ENCODE assay signal across 12 cellular contexts in the genomic region with DNA sequence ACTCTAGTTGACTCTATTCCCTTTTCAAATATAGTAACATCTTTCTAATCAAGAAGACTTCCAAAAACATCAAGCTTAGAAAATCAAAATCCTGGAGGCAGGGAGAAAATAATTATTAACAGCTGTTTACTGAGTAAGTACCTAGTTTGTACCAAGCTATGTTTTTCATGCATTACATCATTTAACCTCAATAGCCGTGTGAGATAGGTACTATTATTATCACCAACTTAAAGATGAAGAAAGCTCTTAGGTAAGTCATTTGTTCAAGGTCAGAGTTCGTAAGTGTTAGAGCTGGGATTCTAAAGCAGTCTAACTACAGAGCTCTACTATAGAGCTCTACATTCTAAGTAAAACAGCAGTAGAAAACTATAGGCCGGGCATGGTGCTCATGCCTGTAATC. TPM values are rescaled to one million over a fixed set of nuclear protein-coding genes. Genes with fewer than 3 reads are reported as not detected.
DNase-seq lines count a peak whose midpoint lies in the region; ATAC-seq and TF ChIP-seq lines count a peak whose summit lies in the region.
"Had no signal": no experiment of that assay in that cellular context is flagged by ENCODE, and none has a peak within 500 bp of the region (broad histone marks: within the 10 kb centered on the region; RNA-seq: fewer than 3 reads in every experiment).

No MANE protein-coding gene starts in this region.

- intact Hi-C loops in activated CD4-positive, alpha-beta T cell treated with anti-CD3 and anti-CD28 coated beads for 36 hours (cut with DNase I, micrococcal nuclease) = no loop called here
- intact Hi-C loops in natural killer cell (cut with micrococcal nuclease) (loop anchor here (5.0 kb wide), 1 partner anchor 40 kb away; the partner anchor contains the start of gene GSK3B), vagina (cut with DNase I) (no loop called here)

- H3K36me3 Mint-ChIP-seq in activated CD4-positive, alpha-beta T cell treated with anti-CD3 and anti-CD28 coated beads for 36 hours (ENCODE audit: low read depth) = peaks cover 29% of the 10 kb centered on the region
- no peaks in the 10 kb centered on the region for H3K36me3 Mint-ChIP-seq in natural killer cell

- POLR2A ChIA-PET in activated CD4-positive, alpha-beta T cell treated with anti-CD3 and anti-CD28 coated beads for 36 hours (lab: Charles Lee) = interaction anchor here (1.4 kb wide), 1 partner anchor 41 kb away, joined by 3 read pairs; the partner anchor contains the start of gene GSK3B

- in situ Hi-C loops in GM13977 (cut with MboI; ENCODE audit: low pct_unique_long_range_greater_than_20kb, low sequenced_read_pairs, unreplicated experiment) = no loop called here

- peak overlapping the region; percentile 15 for H3K27ac Mint-ChIP-seq in activated CD4-positive, alpha-beta T cell treated with anti-CD3 and anti-CD28 coated beads for 36 hours
- peak overlapping the region; percentile 58 to 67 for H3K27ac Mint-ChIP-seq in natural killer cell

- CTCF ChIA-PET in activated CD4-positive, alpha-beta T cell treated with anti-CD3 and anti-CD28 coated beads for 36 hours (lab: Charles Lee) = interaction anchor here (0.8 kb wide), 1 partner anchor 22 kb away, joined by 3 read pairs; no protein-coding TSS in a partner anchor

- H3K36me3 ChIP-seq in RWPE2 (ENCODE audit: low read depth) (peaks cover 47% of the 10 kb centered on the region), vagina (no peaks in the 10 kb centered on the region)

- ATAC-seq in activated CD4-positive, alpha-beta T cell treated with anti-CD3 and anti-CD28 coated beads for 36 hours = no peak
- ATAC-seq in HG02610 (IDR thresholded peaks at IDR 0.05; ENCODE audit: unreplicated experiment) (peak; percentile 27), RWPE2 (ENCODE audit: low read depth) (no peak), natural killer cell (no peak)
- ATAC-seq: esophagus mucosa had no signal

- no peaks in the 10 kb centered on the region for H3K27me3 Mint-ChIP-seq in activated CD4-positive, alpha-beta T cell treated with anti-CD3 and anti-CD28 coated beads for 36 hours
- no peaks in the 10 kb centered on the region for H3K27me3 Mint-ChIP-seq in natural killer cell (ENCODE audit: low read depth in 2 of 2)

- H3K4me3 Mint-ChIP-seq in activated CD4-positive, alpha-beta T cell treated with anti-CD3 and anti-CD28 coated beads for 36 hours = no peak overlapping the region
- H3K4me3 Mint-ChIP-seq in natural killer cell = peak overlapping the region; percentile 47

- H3K4me3 ChIP-seq in RWPE2 (ENCODE audit: severe bottlenecking) (no peak overlapping the region), vagina (no peak overlapping the region)

- no peak for TF ChIP-seq POLR2A in vagina (IDR thresholded peaks at IDR 0.05)

- H3K4me1 ChIP-seq in RWPE2 (ENCODE audit: insufficient read depth, poor library complexity, severe bottlenecking) (peaks cover 15% of the 10 kb centered on the region), vagina (peaks cover 44% of the 10 kb centered on the region)

- H3K9me3 Mint-ChIP-seq in activated CD4-positive, alpha-beta T cell treated with anti-CD3 and anti-CD28 coated beads for 36 hours (ENCODE audit: low read depth) = peaks cover 12% of the 10 kb centered on the region
- H3K9me3 Mint-ChIP-seq in natural killer cell = no peaks in the 10 kb centered on the region

- TF ChIP-seq CTCF in RWPE2 (IDR thresholded peaks at IDR 0.05; ENCODE audit: poor library complexity, severe bottlenecking) (no peak), natural killer cell (IDR thresholded peaks at IDR 0.05) (no peak), GM13977 (IDR thresholded peaks at IDR 0.05; ENCODE audit: extremely low read depth, insufficient read depth, missing control alignments) (no peak), vagina (IDR thresholded peaks at IDR 0.05) (no peak)

- peaks cover 64% of the 10 kb centered on the region for H3K4me1 Mint-ChIP-seq in activated CD4-positive, alpha-beta T cell treated with anti-CD3 and anti-CD28 coated beads for 36 hours
- peaks cover 75 to 78% of the 10 kb centered on the region in 2 donors for H3K4me1 Mint-ChIP-seq in natural killer cell

- DNase-seq in activated CD4-positive, alpha-beta T cell treated with anti-CD3 and anti-CD28 coated beads for 36 hours = no peak
- no peak for DNase-seq in activated CD4-positive, alpha-beta T cell treated with anti-CD3 and anti-CD28 coated beads, Interleukin-2, amount 50 U/mL, for 48 hours
- no peak for DNase-seq in RWPE2 (ENCODE audit: low spot score)
- no peak for DNase-seq in natural killer cell
- DNase-seq in GM13977 (ENCODE audit: low spot score) = no peak
- no peak for DNase-seq in vagina (ENCODE audit: extremely low spot score in 2 of 2)
- no peak for DNase-seq in cerebellum (ENCODE audit: low spot score)
- DNase-seq: amniotic stem cell, NCI-H146, nucleus accumbens had no signal

- no peaks in the 10 kb centered on the region for H3K9me3 ChIP-seq in RWPE2 (ENCODE audit: severe bottlenecking)
- no peaks in the 10 kb centered on the region for H3K9me3 ChIP-seq in vagina

- H3K27ac ChIP-seq in RWPE2 (ENCODE audit: poor library complexity, severe bottlenecking) = peak overlapping the region; percentile 32
- H3K27ac ChIP-seq in vagina = no peak overlapping the region

- H3K27me3 ChIP-seq in RWPE2 (ENCODE audit: insufficient read depth, poor library complexity, severe bottlenecking) = no peaks in the 10 kb centered on the region
- no peaks in the 10 kb centered on the region for H3K27me3 ChIP-seq in vagina

RNA-seq across cellular contexts. Expression of gene GSK3B, which starts 41.6 kb away (rescaled TPM):
- 10 to 100 TPM; 29.1 to 31.5 TPM for total RNA-seq in activated CD4-positive, alpha-beta T cell treated with anti-CD3 and anti-CD28 coated beads for 36 hours
- total RNA-seq in natural killer cell (10 to 100 TPM; 61.3 to 67.0 (median 62.7) TPM), vagina (20.6 TPM), cerebellum (117 TPM)
